Comparison of ENCODE assay signal across 17 cellular contexts in the genomic region with DNA sequence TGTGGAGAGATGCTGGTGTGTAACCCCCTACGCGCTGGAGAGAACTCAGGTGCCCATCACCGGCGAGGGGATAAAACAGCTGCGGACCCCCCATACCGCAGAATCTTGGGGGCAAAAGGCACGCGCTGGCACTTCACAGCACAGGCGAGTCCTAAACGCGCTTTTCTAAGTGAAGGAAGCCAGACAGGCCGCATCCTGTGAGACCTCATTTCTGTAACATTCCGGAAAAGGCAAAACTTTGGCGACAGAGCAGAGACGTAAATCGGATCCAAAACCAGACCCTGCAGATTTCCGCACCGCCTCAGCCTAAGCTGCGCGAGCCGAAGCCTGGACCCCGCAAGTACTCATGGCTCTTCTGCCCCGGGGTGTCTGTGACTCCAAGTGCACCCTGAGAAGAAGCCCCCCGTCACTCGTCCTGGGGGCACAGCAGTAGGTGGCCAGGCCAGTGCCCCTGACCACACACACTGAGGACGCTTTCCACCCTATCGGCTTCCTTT.
A peak's percentile ranks its signal among the peaks of the same experiment; 100 is the strongest.
DNase-seq lines count a peak whose midpoint lies in the region; ATAC-seq, FAIRE-seq and TF ChIP-seq lines count a peak whose summit lies in the region.
"Had no signal": no experiment of that assay in that cellular context is flagged by ENCODE, and none has a peak within 500 bp of the region (broad histone marks: within the 10 kb centered on the region; RNA-seq: fewer than 3 reads in every experiment).

No MANE protein-coding gene starts in this region.

- in situ Hi-C loops in GM23248 (cut with MboI), result no loop called here

- DNase-seq in GM23248 (no peak), ascending aorta (ENCODE audit: low spot score in 2 of 2) (no peak), keratinocyte (ENCODE audit: low read depth, low spot score) (no peak), spleen (peak; percentile 73), tibial nerve (ENCODE audit: low spot score in 2 of 2) (no peak), posterior cingulate gyrus (no peak), HCEC 1CT (no peak)
- DNase-seq: activated CD4-positive, alpha-beta T cell treated with anti-CD3 and anti-CD28 coated beads for 1 hour; activated CD8-positive, alpha-beta memory T cell treated with anti-CD3 and anti-CD28 coated beads, Interleukin-2, amount 10 ng/mL, durations not matched to agents 7 days and 5 days; central memory CD4-positive, alpha-beta T cell; effector memory CD8-positive, alpha-beta T cell; islet precursor cell; naive thymus-derived CD4-positive, alpha-beta T cell; stimulated activated CD4-positive, alpha-beta T cell treated with anti-CD3 and anti-CD28 coated beads, Interleukin-15, amount 100 ng/mL, for 24 hours; stimulated activated naive CD4-positive, alpha-beta T cell had no signal

- H3K4me3 ChIP-seq in GM23248 (no peak overlapping the region), ascending aorta (peak overlapping the region in 1 of 2 donors; percentile 48), keratinocyte (ENCODE audit: control insufficient read depth in 2 of 3, extremely low read depth in 1 of 3, insufficient read depth in 2 of 3, low read depth in 1 of 3, low read length in 3 of 3) (peak overlapping the region in 1 of 3 experiments; percentile 16), spleen (no peak overlapping the region), tibial nerve (no peak overlapping the region)
- H3K4me3 ChIP-seq: prostate gland had no signal

- peak overlapping the region; percentile 43 for H2AFZ ChIP-seq in GM23248
- peak overlapping the region; percentile 10 for H2AFZ ChIP-seq in keratinocyte (ENCODE audit: control insufficient read depth, low read length)

- no peaks in the 10 kb centered on the region for H3F3A ChIP-seq in GM23248 (ENCODE audit: insufficient read depth)

- 75 to 78% methylated on average over 27 of the region's 27 CpGs for WGBS in GM23248 (ENCODE audit: low coverage in 1 of 2, low lambda C conversion rate in 2 of 2, missing lambda C conversion rate in 2 of 2), 2 experiments
- 69 to 91% (median 80%) methylated on average over 27 of the region's 27 CpGs for WGBS in spleen, 5 donors
- 80 to 90% methylated on average over 27 of the region's 27 CpGs for WGBS in tibial nerve, 2 donors

- no peaks in the 10 kb centered on the region for H3K36me3 ChIP-seq in GM23248 (ENCODE audit: low read depth)
- no peaks in the 10 kb centered on the region for H3K36me3 ChIP-seq in ascending aorta
- H3K36me3 ChIP-seq in keratinocyte (ENCODE audit: control insufficient read depth in 2 of 2, extremely low read depth in 1 of 2, insufficient read depth in 2 of 2, low read length in 2 of 2), result no peaks in the 10 kb centered on the region
- H3K36me3 ChIP-seq in spleen, result no peaks in the 10 kb centered on the region
- no peaks in the 10 kb centered on the region for H3K36me3 ChIP-seq in tibial nerve
- H3K36me3 ChIP-seq: prostate gland had no signal

- H3K79me2 ChIP-seq in GM23248 (ENCODE audit: insufficient read depth) (no peaks in the 10 kb centered on the region), keratinocyte (ENCODE audit: control insufficient read depth, insufficient read depth, low read length) (no peaks in the 10 kb centered on the region)

- H3K9ac ChIP-seq in GM23248 (no peak overlapping the region), keratinocyte (ENCODE audit: control insufficient read depth, extremely low read depth, insufficient read depth, low read length) (peak overlapping the region; percentile 3)

- H3K27me3 ChIP-seq in GM23248 (replicated peaks; ENCODE audit: insufficient read depth) (no peaks in the 10 kb centered on the region), ascending aorta (no peaks in the 10 kb centered on the region), keratinocyte (ENCODE audit: control insufficient read depth, extremely low read depth, insufficient read depth, low read length) (peaks cover 13% of the 10 kb centered on the region), spleen (replicated peaks in 1 of 7) (peaks cover 0 to 46% (median 0%) of the 10 kb centered on the region in 7 donors), tibial nerve (no peaks in the 10 kb centered on the region)

- H4K20me1 ChIP-seq in GM23248 (ENCODE audit: insufficient read depth) (no peaks in the 10 kb centered on the region), keratinocyte (ENCODE audit: control insufficient read depth, extremely low read depth, insufficient read depth, low read length) (no peaks in the 10 kb centered on the region)

- H3K27ac ChIP-seq in GM23248 (no peak overlapping the region), ascending aorta (peak overlapping the region; percentile 86 to 91), keratinocyte (ENCODE audit: control insufficient read depth, insufficient read depth, low read length) (no peak overlapping the region), spleen (peak overlapping the region in 4 of 8 donors; percentile 18 to 56 (median 52)), tibial nerve (no peak overlapping the region)
- H3K27ac ChIP-seq: prostate gland had no signal

- TF ChIP-seq POLR2A in spleen (IDR thresholded peaks at IDR 0.05), result no peak
- TF ChIP-seq POLR2A in tibial nerve (IDR thresholded peaks at IDR 0.05), result no peak

- no peaks in the 10 kb centered on the region for H3K9me3 ChIP-seq in GM23248 (ENCODE audit: low read depth)
- peaks cover 0 to 2% of the 10 kb centered on the region in 2 donors for H3K9me3 ChIP-seq in ascending aorta
- no peaks in the 10 kb centered on the region for H3K9me3 ChIP-seq in keratinocyte (ENCODE audit: control insufficient read depth, low read depth, low read length)
- peaks cover 0 to 9% (median 1%) of the 10 kb centered on the region in 8 donors for H3K9me3 ChIP-seq in spleen
- H3K9me3 ChIP-seq in tibial nerve, result peaks cover 0 to 10% (median 0%) of the 10 kb centered on the region in 4 donors
- H3K9me3 ChIP-seq: prostate gland had no signal

- H3K4me1 ChIP-seq in GM23248 (ENCODE audit: insufficient read depth) (peaks cover 4% of the 10 kb centered on the region; the same call in 1 of the 2 replicates), ascending aorta (peaks cover 17 to 42% of the 10 kb centered on the region in 2 donors), keratinocyte (ENCODE audit: control insufficient read depth, extremely low read depth, insufficient read depth, low read length) (peaks cover 17% of the 10 kb centered on the region), spleen (peaks cover 0 to 64% (median 35%) of the 10 kb centered on the region in 6 donors), tibial nerve (peaks cover 0 to under 1% (median 0%) of the 10 kb centered on the region in 4 donors)
- H3K4me1 ChIP-seq: prostate gland had no signal

- FAIRE-seq in keratinocyte (lab: Jason Lieb, UNC), result no peak

- H3K9me1 ChIP-seq in keratinocyte (ENCODE audit: control insufficient read depth, extremely low read depth, insufficient read depth, low read length), result no peaks in the 10 kb centered on the region

- ATAC-seq in GM19035 (IDR thresholded peaks at IDR 0.05; ENCODE audit: unreplicated experiment), result no peak
- ATAC-seq: activated CD8-positive, alpha-beta memory T cell treated with anti-CD3 and anti-CD28 coated beads, Interleukin-2, amount 10 ng/mL, durations not matched to agents 7 days and 5 days; effector memory CD8-positive, alpha-beta T cell; naive thymus-derived CD4-positive, alpha-beta T cell had no signal

- intact Hi-C loops in ascending aorta (cut with DNase I), result loop anchor here (5.0 kb wide), 1 partner anchor 72 kb away; the partner anchor contains the start of gene ADARB1
- intact Hi-C loops in spleen (cut with DNase I; ENCODE audit: low total_unique reads), result no loop called here
- intact Hi-C loops in posterior cingulate gyrus (cut with DNase I), result no loop called here

- no peak overlapping the region for H3K4me2 ChIP-seq in GM23248 (ENCODE audit: unreplicated experiment)
- H3K4me2 ChIP-seq in keratinocyte (ENCODE audit: control insufficient read depth, extremely low read depth, insufficient read depth, low read depth, low read length), result peak overlapping the region; percentile 55

- dilution Hi-C loops in keratinocyte (cut with MboI; ENCODE audit: extremely low pct_ligation_motif_present, low sequenced_read_pairs), result no loop called here

- no peaks in the 10 kb centered on the region for H3K9me2 ChIP-seq in GM23248 (ENCODE audit: insufficient read depth)

- TF ChIP-seq CTCF in ascending aorta (IDR thresholded peaks at IDR 0.05) (no peak), keratinocyte (optimal IDR thresholded peaks at IDR 0.05 in 1 of 3, IDR thresholded peaks at IDR 0.05 in 1 of 3, conservative IDR thresholded peaks at IDR 0.05 in 1 of 3; ENCODE audit: extremely low read depth in 1 of 3, insufficient read depth in 2 of 3, low read length in 3 of 3) (no peak), spleen (IDR thresholded peaks at IDR 0.05 in 8 of 11, conservative IDR thresholded peaks at IDR 0.05 in 3 of 11) (no peak), tibial nerve (IDR thresholded peaks at IDR 0.05) (no peak)

- TF ChIP-seq EP300 in tibial nerve (IDR thresholded peaks at IDR 0.05), result no peak

Comparison
In these comparisons a context has a peak if more than half of its experiments do, and no peak if none do; other contexts are left out.
1. H3K27ac ChIP-seq: peak in ascending aorta (2 of 2); none in GM23248 (single experiment), keratinocyte (single experiment) and tibial nerve (0 of 4).